In genomic region chr5:125198270-125198974, GRCh38 we compare ENCODE assay signal across 9 cellular contexts.
DNase-seq lines count a peak whose midpoint lies in the region; ATAC-seq and TF ChIP-seq lines count a peak whose summit lies in the region.
"Had no signal": no experiment of that assay in that cellular context is flagged by ENCODE, and none has a peak within 500 bp of the region (broad histone marks: within the 10 kb centered on the region; RNA-seq: fewer than 3 reads in every experiment).

No MANE protein-coding gene starts in this region.

- H3K27me3 Mint-ChIP-seq in activated CD8-positive, alpha-beta T cell treated with anti-CD3 and anti-CD28 coated beads for 36 hours, result no peaks in the 10 kb centered on the region
- H3K27me3 Mint-ChIP-seq in CD8-positive, alpha-beta T cell (ENCODE audit: low read depth), result no peaks in the 10 kb centered on the region

- ATAC-seq in activated CD8-positive, alpha-beta T cell treated with anti-CD3 and anti-CD28 coated beads for 36 hours, result no peak
- no peak for ATAC-seq in CD8-positive, alpha-beta T cell

- H3K4me1 ChIP-seq in neuron (ENCODE audit: insufficient read depth, low read length), result peaks cover 62% of the 10 kb centered on the region
- H3K4me1 ChIP-seq in CD8-positive, alpha-beta T cell (ENCODE audit: insufficient read depth, low read length), result no peaks in the 10 kb centered on the region

- H3K27me3 ChIP-seq in neuron (ENCODE audit: insufficient read depth, low read length), result no peaks in the 10 kb centered on the region
- no peaks in the 10 kb centered on the region for H3K27me3 ChIP-seq in CD8-positive, alpha-beta T cell (ENCODE audit: insufficient read depth, low read length)

- H2AFZ ChIP-seq in neuron (ENCODE audit: low read depth, low read length), result peak overlapping the region; percentile 14

- CTCF ChIA-PET in activated CD8-positive, alpha-beta T cell treated with anti-CD3 and anti-CD28 coated beads for 36 hours (lab: Charles Lee), result interaction anchor here (1.2 kb wide), 1 partner anchor 10 kb away, joined by 3 read pairs; no protein-coding TSS in a partner anchor
- CTCF ChIA-PET in CD8-positive, alpha-beta T cell (lab: Charles Lee), result no interaction called here

- H3K27ac Mint-ChIP-seq in activated CD8-positive, alpha-beta T cell treated with anti-CD3 and anti-CD28 coated beads for 36 hours, result no peak overlapping the region
- no peak overlapping the region for H3K27ac Mint-ChIP-seq in CD8-positive, alpha-beta T cell

- H3K9me3 Mint-ChIP-seq in activated CD8-positive, alpha-beta T cell treated with anti-CD3 and anti-CD28 coated beads for 36 hours, result no peaks in the 10 kb centered on the region
- no peaks in the 10 kb centered on the region for H3K9me3 Mint-ChIP-seq in CD8-positive, alpha-beta T cell

- DNase-seq in GM04504 (ENCODE audit: low read depth) (peak; percentile 47), NCI-H524 treated with DMSO at 0.1 percent for 48 hours (lab: John Stamatoyannopoulos, UW) (peak; percentile 89), epidermal melanocyte (ENCODE audit: insufficient read length, low spot score) (peak; percentile 31), AML-193 (lab: John Stamatoyannopoulos, UW) (no peak)
- no peak for DNase-seq in activated CD4-positive, alpha-beta T cell treated with anti-CD3 and anti-CD28 coated beads, Interleukin-2, amount 50 U/mL, for 4 hours
- no peak for DNase-seq in activated CD8-positive, alpha-beta T cell treated with anti-CD3 and anti-CD28 coated beads for 36 hours
- no peak for DNase-seq in CD8-positive, alpha-beta T cell

- H3K27ac ChIP-seq in CD8-positive, alpha-beta T cell (ENCODE audit: low read depth, low read length), result no peak overlapping the region
- H3K27ac ChIP-seq: epithelial cell of prostate had no signal

- H3K4me3 Mint-ChIP-seq in activated CD8-positive, alpha-beta T cell treated with anti-CD3 and anti-CD28 coated beads for 36 hours, result no peak overlapping the region
- H3K4me3 Mint-ChIP-seq in CD8-positive, alpha-beta T cell, result no peak overlapping the region

- no peaks in the 10 kb centered on the region for H3K9me3 ChIP-seq in neuron (ENCODE audit: low read length)
- H3K9me3 ChIP-seq in CD8-positive, alpha-beta T cell (ENCODE audit: low read length), result no peaks in the 10 kb centered on the region

- POLR2A ChIA-PET in activated CD8-positive, alpha-beta T cell treated with anti-CD3 and anti-CD28 coated beads for 36 hours (lab: Charles Lee), result interaction anchor here (0.6 kb wide), 1 partner anchor 396 kb away, joined by 3 read pairs; no protein-coding TSS in a partner anchor
- POLR2A ChIA-PET in CD8-positive, alpha-beta T cell (lab: Charles Lee), result no interaction called here

- intact Hi-C loops in activated CD8-positive, alpha-beta T cell treated with anti-CD3 and anti-CD28 coated beads for 36 hours (cut with micrococcal nuclease), result no loop called here
- intact Hi-C loops in CD8-positive, alpha-beta T cell (cut with DNase I, micrococcal nuclease), result no loop called here

- no peak overlapping the region for H3K4me3 ChIP-seq in neuron (ENCODE audit: low read length)
- H3K4me3 ChIP-seq in CD8-positive, alpha-beta T cell (ENCODE audit: low read depth, low read length), result no peak overlapping the region

- no peaks in the 10 kb centered on the region for H3K36me3 ChIP-seq in neuron (ENCODE audit: insufficient read depth, low read length)
- no peaks in the 10 kb centered on the region for H3K36me3 ChIP-seq in CD8-positive, alpha-beta T cell (ENCODE audit: insufficient read depth, low read length)

- H3K36me3 Mint-ChIP-seq in activated CD8-positive, alpha-beta T cell treated with anti-CD3 and anti-CD28 coated beads for 36 hours (ENCODE audit: low read depth), result no peaks in the 10 kb centered on the region
- no peaks in the 10 kb centered on the region for H3K36me3 Mint-ChIP-seq in CD8-positive, alpha-beta T cell

- peaks cover 2% of the 10 kb centered on the region for H3K4me1 Mint-ChIP-seq in activated CD8-positive, alpha-beta T cell treated with anti-CD3 and anti-CD28 coated beads for 36 hours (ENCODE audit: low read depth)
- peaks cover 2% of the 10 kb centered on the region for H3K4me1 Mint-ChIP-seq in CD8-positive, alpha-beta T cell (ENCODE audit: low read depth)

- no peak for TF ChIP-seq CTCF in activated CD8-positive, alpha-beta T cell treated with anti-CD3 and anti-CD28 coated beads for 36 hours (IDR thresholded peaks at IDR 0.05)
- no peak for TF ChIP-seq CTCF in CD8-positive, alpha-beta T cell (IDR thresholded peaks at IDR 0.05)

Comparison
In these comparisons a context has a peak if more than half of its experiments do, and no peak if none do; other contexts are left out.
1. DNase-seq: peak in GM04504 (single experiment), NCI-H524 treated with DMSO at 0.1 percent for 48 hours (single experiment) and epidermal melanocyte (single experiment); none in activated CD4-positive, alpha-beta T cell treated with anti-CD3 and anti-CD28 coated beads, Interleukin-2, amount 50 U/mL, for 4 hours (0 of 2), activated CD8-positive, alpha-beta T cell treated with anti-CD3 and anti-CD28 coated beads for 36 hours (single experiment), CD8-positive, alpha-beta T cell (0 of 7) and AML-193 (0 of 2).